In the genomic region with DNA sequence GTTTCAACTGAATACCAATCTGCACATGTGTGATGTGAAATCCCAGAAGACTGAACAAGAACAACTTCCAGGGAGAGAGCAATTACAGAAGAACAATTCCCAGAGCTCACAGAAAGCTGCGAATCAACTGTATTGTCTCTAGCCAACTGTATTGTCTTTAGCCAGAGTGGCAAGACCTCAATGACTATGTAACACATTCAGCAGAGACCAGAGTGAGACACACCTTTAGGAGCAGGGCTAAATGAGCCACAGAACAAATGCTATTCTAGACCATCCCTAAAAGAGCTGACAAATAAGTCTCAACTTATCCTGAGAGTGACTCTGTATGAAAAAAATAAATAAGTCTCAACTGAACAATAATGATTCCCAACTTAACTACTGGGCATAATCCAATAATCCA, we compare ENCODE assay signal across 1 cellular context.
TF ChIP-seq lines count a peak whose summit lies in the region.

No MANE protein-coding gene starts in this region.

TF ChIP-seq in GM12878, 131 proteins besides CTCF, POLR2A, EP300 and RAD21 (continued from another document):
- TF ChIP-seq, protein P1, sequence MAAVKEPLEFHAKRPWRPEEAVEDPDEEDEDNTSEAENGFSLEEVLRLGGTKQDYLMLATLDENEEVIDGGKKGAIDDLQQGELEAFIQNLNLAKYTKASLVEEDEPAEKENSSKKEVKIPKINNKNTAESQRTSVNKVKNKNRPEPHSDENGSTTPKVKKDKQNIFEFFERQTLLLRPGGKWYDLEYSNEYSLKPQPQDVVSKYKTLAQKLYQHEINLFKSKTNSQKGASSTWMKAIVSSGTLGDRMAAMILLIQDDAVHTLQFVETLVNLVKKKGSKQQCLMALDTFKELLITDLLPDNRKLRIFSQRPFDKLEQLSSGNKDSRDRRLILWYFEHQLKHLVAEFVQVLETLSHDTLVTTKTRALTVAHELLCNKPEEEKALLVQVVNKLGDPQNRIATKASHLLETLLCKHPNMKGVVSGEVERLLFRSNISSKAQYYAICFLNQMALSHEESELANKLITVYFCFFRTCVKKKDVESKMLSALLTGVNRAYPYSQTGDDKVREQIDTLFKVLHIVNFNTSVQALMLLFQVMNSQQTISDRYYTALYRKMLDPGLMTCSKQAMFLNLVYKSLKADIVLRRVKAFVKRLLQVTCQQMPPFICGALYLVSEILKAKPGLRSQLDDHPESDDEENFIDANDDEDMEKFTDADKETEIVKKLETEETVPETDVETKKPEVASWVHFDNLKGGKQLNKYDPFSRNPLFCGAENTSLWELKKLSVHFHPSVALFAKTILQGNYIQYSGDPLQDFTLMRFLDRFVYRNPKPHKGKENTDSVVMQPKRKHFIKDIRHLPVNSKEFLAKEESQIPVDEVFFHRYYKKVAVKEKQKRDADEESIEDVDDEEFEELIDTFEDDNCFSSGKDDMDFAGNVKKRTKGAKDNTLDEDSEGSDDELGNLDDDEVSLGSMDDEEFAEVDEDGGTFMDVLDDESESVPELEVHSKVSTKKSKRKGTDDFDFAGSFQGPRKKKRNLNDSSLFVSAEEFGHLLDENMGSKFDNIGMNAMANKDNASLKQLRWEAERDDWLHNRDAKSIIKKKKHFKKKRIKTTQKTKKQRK (IDR thresholded peaks at IDR 0.05; ENCODE audit: low read depth, low read length), result no peak
- TF ChIP-seq KLF5 (IDR thresholded peaks at IDR 0.05; ENCODE audit: partially characterized antibody) (no peak), ZZZ3 (IDR thresholded peaks at IDR 0.05; ENCODE audit: control insufficient read depth, insufficient read length, low read depth) (no peak), CHD4 (IDR thresholded peaks at IDR 0.05) (no peak), SREBF2 (IDR thresholded peaks at IDR 0.05; ENCODE audit: low read length) (no peak), GATAD2B (conservative IDR thresholded peaks at IDR 0.05; ENCODE audit: low read depth) (no peak)
- TF ChIP-seq, protein P2, sequence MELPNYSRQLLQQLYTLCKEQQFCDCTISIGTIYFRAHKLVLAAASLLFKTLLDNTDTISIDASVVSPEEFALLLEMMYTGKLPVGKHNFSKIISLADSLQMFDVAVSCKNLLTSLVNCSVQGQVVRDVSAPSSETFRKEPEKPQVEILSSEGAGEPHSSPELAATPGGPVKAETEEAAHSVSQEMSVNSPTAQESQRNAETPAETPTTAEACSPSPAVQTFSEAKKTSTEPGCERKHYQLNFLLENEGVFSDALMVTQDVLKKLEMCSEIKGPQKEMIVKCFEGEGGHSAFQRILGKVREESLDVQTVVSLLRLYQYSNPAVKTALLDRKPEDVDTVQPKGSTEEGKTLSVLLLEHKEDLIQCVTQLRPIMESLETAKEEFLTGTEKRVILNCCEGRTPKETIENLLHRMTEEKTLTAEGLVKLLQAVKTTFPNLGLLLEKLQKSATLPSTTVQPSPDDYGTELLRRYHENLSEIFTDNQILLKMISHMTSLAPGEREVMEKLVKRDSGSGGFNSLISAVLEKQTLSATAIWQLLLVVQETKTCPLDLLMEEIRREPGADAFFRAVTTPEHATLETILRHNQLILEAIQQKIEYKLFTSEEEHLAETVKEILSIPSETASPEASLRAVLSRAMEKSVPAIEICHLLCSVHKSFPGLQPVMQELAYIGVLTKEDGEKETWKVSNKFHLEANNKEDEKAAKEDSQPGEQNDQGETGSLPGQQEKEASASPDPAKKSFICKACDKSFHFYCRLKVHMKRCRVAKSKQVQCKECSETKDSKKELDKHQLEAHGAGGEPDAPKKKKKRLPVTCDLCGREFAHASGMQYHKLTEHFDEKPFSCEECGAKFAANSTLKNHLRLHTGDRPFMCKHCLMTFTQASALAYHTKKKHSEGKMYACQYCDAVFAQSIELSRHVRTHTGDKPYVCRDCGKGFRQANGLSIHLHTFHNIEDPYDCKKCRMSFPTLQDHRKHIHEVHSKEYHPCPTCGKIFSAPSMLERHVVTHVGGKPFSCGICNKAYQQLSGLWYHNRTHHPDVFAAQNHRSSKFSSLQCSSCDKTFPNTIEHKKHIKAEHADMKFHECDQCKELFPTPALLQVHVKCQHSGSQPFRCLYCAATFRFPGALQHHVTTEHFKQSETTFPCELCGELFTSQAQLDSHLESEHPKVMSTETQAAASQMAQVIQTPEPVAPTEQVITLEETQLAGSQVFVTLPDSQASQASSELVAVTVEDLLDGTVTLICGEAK (IDR thresholded peaks at IDR 0.05; ENCODE audit: borderline replicate concordance), result no peak
- TF ChIP-seq, protein P3, sequence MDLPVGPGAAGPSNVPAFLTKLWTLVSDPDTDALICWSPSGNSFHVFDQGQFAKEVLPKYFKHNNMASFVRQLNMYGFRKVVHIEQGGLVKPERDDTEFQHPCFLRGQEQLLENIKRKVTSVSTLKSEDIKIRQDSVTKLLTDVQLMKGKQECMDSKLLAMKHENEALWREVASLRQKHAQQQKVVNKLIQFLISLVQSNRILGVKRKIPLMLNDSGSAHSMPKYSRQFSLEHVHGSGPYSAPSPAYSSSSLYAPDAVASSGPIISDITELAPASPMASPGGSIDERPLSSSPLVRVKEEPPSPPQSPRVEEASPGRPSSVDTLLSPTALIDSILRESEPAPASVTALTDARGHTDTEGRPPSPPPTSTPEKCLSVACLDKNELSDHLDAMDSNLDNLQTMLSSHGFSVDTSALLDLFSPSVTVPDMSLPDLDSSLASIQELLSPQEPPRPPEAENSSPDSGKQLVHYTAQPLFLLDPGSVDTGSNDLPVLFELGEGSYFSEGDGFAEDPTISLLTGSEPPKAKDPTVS (IDR thresholded peaks at IDR 0.05; ENCODE audit: low read depth, low read length), result no peak
- TF ChIP-seq, protein P4, sequence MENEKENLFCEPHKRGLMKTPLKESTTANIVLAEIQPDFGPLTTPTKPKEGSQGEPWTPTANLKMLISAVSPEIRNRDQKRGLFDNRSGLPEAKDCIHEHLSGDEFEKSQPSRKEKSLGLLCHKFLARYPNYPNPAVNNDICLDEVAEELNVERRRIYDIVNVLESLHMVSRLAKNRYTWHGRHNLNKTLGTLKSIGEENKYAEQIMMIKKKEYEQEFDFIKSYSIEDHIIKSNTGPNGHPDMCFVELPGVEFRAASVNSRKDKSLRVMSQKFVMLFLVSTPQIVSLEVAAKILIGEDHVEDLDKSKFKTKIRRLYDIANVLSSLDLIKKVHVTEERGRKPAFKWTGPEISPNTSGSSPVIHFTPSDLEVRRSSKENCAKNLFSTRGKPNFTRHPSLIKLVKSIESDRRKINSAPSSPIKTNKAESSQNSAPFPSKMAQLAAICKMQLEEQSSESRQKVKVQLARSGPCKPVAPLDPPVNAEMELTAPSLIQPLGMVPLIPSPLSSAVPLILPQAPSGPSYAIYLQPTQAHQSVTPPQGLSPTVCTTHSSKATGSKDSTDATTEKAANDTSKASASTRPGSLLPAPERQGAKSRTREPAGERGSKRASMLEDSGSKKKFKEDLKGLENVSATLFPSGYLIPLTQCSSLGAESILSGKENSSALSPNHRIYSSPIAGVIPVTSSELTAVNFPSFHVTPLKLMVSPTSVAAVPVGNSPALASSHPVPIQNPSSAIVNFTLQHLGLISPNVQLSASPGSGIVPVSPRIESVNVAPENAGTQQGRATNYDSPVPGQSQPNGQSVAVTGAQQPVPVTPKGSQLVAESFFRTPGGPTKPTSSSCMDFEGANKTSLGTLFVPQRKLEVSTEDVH (IDR thresholded peaks at IDR 0.05; ENCODE audit: low read depth, partially characterized antibody), result no peak
- TF ChIP-seq, protein P5, sequence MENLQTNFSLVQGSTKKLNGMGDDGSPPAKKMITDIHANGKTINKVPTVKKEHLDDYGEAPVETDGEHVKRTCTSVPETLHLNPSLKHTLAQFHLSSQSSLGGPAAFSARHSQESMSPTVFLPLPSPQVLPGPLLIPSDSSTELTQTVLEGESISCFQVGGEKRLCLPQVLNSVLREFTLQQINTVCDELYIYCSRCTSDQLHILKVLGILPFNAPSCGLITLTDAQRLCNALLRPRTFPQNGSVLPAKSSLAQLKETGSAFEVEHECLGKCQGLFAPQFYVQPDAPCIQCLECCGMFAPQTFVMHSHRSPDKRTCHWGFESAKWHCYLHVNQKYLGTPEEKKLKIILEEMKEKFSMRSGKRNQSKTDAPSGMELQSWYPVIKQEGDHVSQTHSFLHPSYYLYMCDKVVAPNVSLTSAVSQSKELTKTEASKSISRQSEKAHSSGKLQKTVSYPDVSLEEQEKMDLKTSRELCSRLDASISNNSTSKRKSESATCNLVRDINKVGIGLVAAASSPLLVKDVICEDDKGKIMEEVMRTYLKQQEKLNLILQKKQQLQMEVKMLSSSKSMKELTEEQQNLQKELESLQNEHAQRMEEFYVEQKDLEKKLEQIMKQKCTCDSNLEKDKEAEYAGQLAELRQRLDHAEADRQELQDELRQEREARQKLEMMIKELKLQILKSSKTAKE (IDR thresholded peaks at IDR 0.05; ENCODE audit: low read depth, poor library complexity, severe bottlenecking), result no peak
- TF ChIP-seq, protein P6, sequence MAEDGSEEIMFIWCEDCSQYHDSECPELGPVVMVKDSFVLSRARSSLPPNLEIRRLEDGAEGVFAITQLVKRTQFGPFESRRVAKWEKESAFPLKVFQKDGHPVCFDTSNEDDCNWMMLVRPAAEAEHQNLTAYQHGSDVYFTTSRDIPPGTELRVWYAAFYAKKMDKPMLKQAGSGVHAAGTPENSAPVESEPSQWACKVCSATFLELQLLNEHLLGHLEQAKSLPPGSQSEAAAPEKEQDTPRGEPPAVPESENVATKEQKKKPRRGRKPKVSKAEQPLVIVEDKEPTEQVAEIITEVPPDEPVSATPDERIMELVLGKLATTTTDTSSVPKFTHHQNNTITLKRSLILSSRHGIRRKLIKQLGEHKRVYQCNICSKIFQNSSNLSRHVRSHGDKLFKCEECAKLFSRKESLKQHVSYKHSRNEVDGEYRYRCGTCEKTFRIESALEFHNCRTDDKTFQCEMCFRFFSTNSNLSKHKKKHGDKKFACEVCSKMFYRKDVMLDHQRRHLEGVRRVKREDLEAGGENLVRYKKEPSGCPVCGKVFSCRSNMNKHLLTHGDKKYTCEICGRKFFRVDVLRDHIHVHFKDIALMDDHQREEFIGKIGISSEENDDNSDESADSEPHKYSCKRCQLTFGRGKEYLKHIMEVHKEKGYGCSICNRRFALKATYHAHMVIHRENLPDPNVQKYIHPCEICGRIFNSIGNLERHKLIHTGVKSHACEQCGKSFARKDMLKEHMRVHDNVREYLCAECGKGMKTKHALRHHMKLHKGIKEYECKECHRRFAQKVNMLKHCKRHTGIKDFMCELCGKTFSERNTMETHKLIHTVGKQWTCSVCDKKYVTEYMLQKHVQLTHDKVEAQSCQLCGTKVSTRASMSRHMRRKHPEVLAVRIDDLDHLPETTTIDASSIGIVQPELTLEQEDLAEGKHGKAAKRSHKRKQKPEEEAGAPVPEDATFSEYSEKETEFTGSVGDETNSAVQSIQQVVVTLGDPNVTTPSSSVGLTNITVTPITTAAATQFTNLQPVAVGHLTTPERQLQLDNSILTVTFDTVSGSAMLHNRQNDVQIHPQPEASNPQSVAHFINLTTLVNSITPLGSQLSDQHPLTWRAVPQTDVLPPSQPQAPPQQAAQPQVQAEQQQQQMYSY (CRISPR knock-in tag; IDR thresholded peaks at IDR 0.05), result no peak
TF ChIP-seq in GM12878: peak in this region for 0.
